Comparison of ENCODE assay signal across 9 cellular contexts in genomic region chr22:39472570-39473556, GRCh38. TPM values are rescaled to one million over a fixed set of nuclear protein-coding genes. Genes with fewer than 3 reads are reported as not detected.
A peak's percentile ranks its signal among the peaks of the same experiment; 100 is the strongest.
DNase-seq lines count a peak whose midpoint lies in the region; ATAC-seq lines count a peak whose summit lies in the region.
"Had no signal": no experiment of that assay in that cellular context is flagged by ENCODE, and none has a peak within 500 bp of the region (broad histone marks: within the 10 kb centered on the region; RNA-seq: fewer than 3 reads in every experiment).

No MANE protein-coding gene starts in this region.

- peaks cover 62 to 84% (median 73%) of the 10 kb centered on the region in 10 experiments for H3K4me1 ChIP-seq in BLaER1 treated with 17β-estradiol and CSF1 and Interleukin-3, amounts not matched to agents 10 nM and 100 nM
- H3K4me1 ChIP-seq in HUES6 (ENCODE audit: control insufficient read depth, insufficient read depth, low read length) = peaks cover 69% of the 10 kb centered on the region

- no peak for ATAC-seq in GM18907 (IDR thresholded peaks at IDR 0.05; ENCODE audit: unreplicated experiment)

- H3K27me3 ChIP-seq in BLaER1 treated with 17β-estradiol and CSF1 and Interleukin-3, amounts not matched to agents 10 nM and 100 nM = no peaks in the 10 kb centered on the region
- no peaks in the 10 kb centered on the region for H3K27me3 ChIP-seq in HUES6 (ENCODE audit: control insufficient read depth, insufficient read depth, low read length)

- no peaks in the 10 kb centered on the region for H3K9me3 ChIP-seq in BLaER1 treated with 17β-estradiol and CSF1 and Interleukin-3, amounts not matched to agents 10 nM and 100 nM (replicated peaks in 1 of 11)
- no peaks in the 10 kb centered on the region for H3K9me3 ChIP-seq in HUES6 (ENCODE audit: control insufficient read depth, insufficient read depth, low read depth, low read length)

- peak overlapping the region; percentile 1 to 85 (median 78); a peak in 18 of 22 replicates for H3K27ac ChIP-seq in BLaER1 treated with 17β-estradiol and CSF1 and Interleukin-3, amounts not matched to agents 10 nM and 100 nM
- H3K27ac ChIP-seq in HUES6 (ENCODE audit: low read depth, low read length) = no peak overlapping the region
- H3K27ac ChIP-seq in angular gyrus (ENCODE audit: low read depth, low read length) = peak overlapping the region; percentile 100

- H3K36me3 ChIP-seq in BLaER1 treated with 17β-estradiol and CSF1 and Interleukin-3, amounts not matched to agents 10 nM and 100 nM = no peaks in the 10 kb centered on the region; a peak in 1 of 22 replicates
- no peaks in the 10 kb centered on the region for H3K36me3 ChIP-seq in HUES6 (ENCODE audit: control insufficient read depth, insufficient read depth, low read length)

- peak overlapping the region; percentile 79 to 99 (median 92) for H3K4me2 ChIP-seq in BLaER1 treated with 17β-estradiol and CSF1 and Interleukin-3, amounts not matched to agents 10 nM and 100 nM

- peak overlapping the region; percentile 15 to 72 (median 65); a peak in 17 of 22 replicates for H3K9ac ChIP-seq in BLaER1 treated with 17β-estradiol and CSF1 and Interleukin-3, amounts not matched to agents 10 nM and 100 nM
- H3K9ac ChIP-seq in HUES6 (ENCODE audit: low read length) = peak overlapping the region; percentile 21

- peak overlapping the region in 4 of 10 experiments; percentile 27 to 58 (median 48); a peak in 5 of 20 replicates for H3K4me3 ChIP-seq in BLaER1 treated with 17β-estradiol and CSF1 and Interleukin-3, amounts not matched to agents 10 nM and 100 nM
- no peak overlapping the region for H3K4me3 ChIP-seq in HUES6 (ENCODE audit: low read depth, low read length)

- peaks cover 0 to 23% (median 0%) of the 10 kb centered on the region in 11 experiments; a peak in 3 of 22 replicates for H4K20me1 ChIP-seq in BLaER1 treated with 17β-estradiol and CSF1 and Interleukin-3, amounts not matched to agents 10 nM and 100 nM

- DNase-seq in mucosa of gallbladder (ENCODE audit: low spot score) (peak; percentile 84), iPS-NIHi11 (ENCODE audit: low spot score) (no peak), SKM-1 treated with dmso at 0.1 percent for 144 hours (lab: John Stamatoyannopoulos, UW; ENCODE audit: unreplicated experiment) (no peak)
- no peak for DNase-seq in activated CD4-positive, alpha-beta T cell treated with anti-CD3 and anti-CD28 coated beads for 4 hours
- DNase-seq: T1000 had no signal

RNA-seq across cellular contexts. Expression of gene MGAT3, which starts 16.1 kb away (rescaled TPM):
- total RNA-seq in mucosa of gallbladder = 104 TPM

RNA-seq across cellular contexts. Expression of gene MIEF1, which starts 29.2 kb away (rescaled TPM):
- total RNA-seq in mucosa of gallbladder = 24.1 TPM

RNA-seq across cellular contexts. Expression of gene ATF4, which starts 47.5 kb away (rescaled TPM):
- total RNA-seq in mucosa of gallbladder = 248 TPM

RNA-seq across cellular contexts. Expression of gene RPS19BP1, which starts 59.7 kb away (rescaled TPM):
- total RNA-seq in mucosa of gallbladder = 76.9 TPM
